8 cellular contexts compared by ENCODE assay signal in the genomic region with DNA sequence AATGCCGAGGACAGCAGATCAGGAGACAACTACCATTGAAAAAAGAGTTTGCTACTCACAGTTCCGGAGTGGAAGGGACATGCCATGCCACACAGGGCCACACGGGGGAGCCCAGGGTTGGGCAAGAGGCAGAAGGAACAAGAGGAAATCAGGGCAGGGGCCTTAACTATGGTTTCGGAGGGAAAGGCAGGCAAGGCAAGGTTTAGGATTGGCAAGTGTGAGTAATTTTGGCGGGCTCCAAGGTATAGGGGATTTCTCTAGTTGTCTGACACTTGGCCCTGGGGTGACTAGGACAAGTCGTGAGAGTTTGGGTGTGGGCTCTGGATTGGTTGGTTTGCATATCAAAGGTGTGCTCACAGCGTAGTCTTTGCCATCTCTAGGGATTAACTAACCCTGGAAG. TPM values are rescaled to one million over a fixed set of nuclear protein-coding genes. Genes with fewer than 3 reads are reported as not detected.
DNase-seq lines count a peak whose midpoint lies in the region; ATAC-seq and TF ChIP-seq lines count a peak whose summit lies in the region.

No MANE protein-coding gene starts in this region.

- DNase-seq in AG04449 (ENCODE audit: low read depth, low spot score) (no peak), GM23248 (peak; percentile 58), RKO (ENCODE audit: low spot score) (peak; percentile 51), head of caudate nucleus (peak in 41 of 42 donors; percentile 34 to 92 (median 75)), gastrocnemius medialis (no peak), NCI-H2081 treated with DMSO at 0.1 percent for 48 hours (lab: John Stamatoyannopoulos, UW) (no peak)
- peak; percentile 62 for DNase-seq in activated T-helper 9 cell treated with anti-CD3 and anti-CD28 coated beads, Interleukin-2, amount 50 U/mL, for 16 hours (ENCODE audit: low read depth)

- ATAC-seq in gastrocnemius medialis (no peak), HG03571 (IDR thresholded peaks at IDR 0.05; ENCODE audit: unreplicated experiment) (no peak)

- H4K20me1 ChIP-seq in GM23248 (ENCODE audit: insufficient read depth) = no peaks in the 10 kb centered on the region

- CTCF ChIA-PET in AG04449 (lab: Yijun Ruan, JAX) = interaction anchor here (1.0 to 7.4 kb wide), 4 partner anchors 9 to 538 kb away, joined by 3 to 113 read pairs (median 4); no protein-coding TSS in a partner anchor

- H3K4me3 ChIP-seq in AG04449 (ENCODE audit: low read depth, low read length) = no peak overlapping the region
- no peak overlapping the region for H3K4me3 ChIP-seq in GM23248
- no peak overlapping the region for H3K4me3 ChIP-seq in gastrocnemius medialis

- intact Hi-C loops in head of caudate nucleus (cut with DNase I) (loop anchor here (5.0 kb wide), 1 partner anchor 528 kb away; no protein-coding TSS in a partner anchor), gastrocnemius medialis (cut with DNase I; ENCODE audit: low total_unique reads) (loop anchor here (10.0 kb wide), 1 partner anchor 300 kb away; no protein-coding TSS in a partner anchor)

- TF ChIP-seq CTCF in AG04449 (IDR thresholded peaks at IDR 0.05; ENCODE audit: insufficient read depth, low read length, missing control alignments) = peak; percentile 80
- TF ChIP-seq CTCF in gastrocnemius medialis (IDR thresholded peaks at IDR 0.05 in 4 of 5, conservative IDR thresholded peaks at IDR 0.05 in 1 of 5) = peak in 4 of 5 experiments; percentile 31 to 61 (median 47)

- H3K4me1 ChIP-seq in GM23248 (ENCODE audit: insufficient read depth) (no peaks in the 10 kb centered on the region), gastrocnemius medialis (no peaks in the 10 kb centered on the region)

- H3K36me3 ChIP-seq in GM23248 (ENCODE audit: low read depth) (no peaks in the 10 kb centered on the region), gastrocnemius medialis (no peaks in the 10 kb centered on the region)

- no peaks in the 10 kb centered on the region for H3K27me3 ChIP-seq in GM23248 (replicated peaks; ENCODE audit: insufficient read depth)
- no peaks in the 10 kb centered on the region for H3K27me3 ChIP-seq in gastrocnemius medialis

- no peak for TF ChIP-seq POLR2A in gastrocnemius medialis (IDR thresholded peaks at IDR 0.05)

- H3K9me3 ChIP-seq in GM23248 (ENCODE audit: low read depth) = no peaks in the 10 kb centered on the region
- no peaks in the 10 kb centered on the region for H3K9me3 ChIP-seq in gastrocnemius medialis

- WGBS in GM23248 (ENCODE audit: low coverage in 1 of 2, low lambda C conversion rate in 2 of 2, missing lambda C conversion rate in 2 of 2), 2 experiments = 35 to 38% methylated on average over 7 of the region's 7 CpGs

- no peak overlapping the region for H3K27ac ChIP-seq in GM23248
- no peak overlapping the region for H3K27ac ChIP-seq in gastrocnemius medialis

- H3K9me2 ChIP-seq in GM23248 (ENCODE audit: insufficient read depth) = no peaks in the 10 kb centered on the region

- no peak overlapping the region for H3K4me2 ChIP-seq in GM23248 (ENCODE audit: unreplicated experiment)

- in situ Hi-C loops in GM23248 (cut with MboI) (loop anchor here (10.0 kb wide), 1 partner anchor 520 kb away; no protein-coding TSS in a partner anchor), gastrocnemius medialis (cut with MboI; ENCODE audit: low sequenced_read_pairs in 4 of 4) (loop anchor here in 3 of 4 donors (10.0 to 25.0 kb wide), 3 partner anchors 293 to 543 kb away; no protein-coding TSS in a partner anchor)

- H3F3A ChIP-seq in GM23248 (ENCODE audit: insufficient read depth) = no peaks in the 10 kb centered on the region

- H2AFZ ChIP-seq in GM23248 = no peak overlapping the region

- POLR2A ChIA-PET in AG04449 (lab: Yijun Ruan, JAX) = no interaction called here

- no peaks in the 10 kb centered on the region for H3K79me2 ChIP-seq in GM23248 (ENCODE audit: insufficient read depth)

- no peak overlapping the region for H3K9ac ChIP-seq in GM23248

RNA-seq across cellular contexts. Expression of a gene that starts 27.0 kb away (rescaled TPM):
- 0.11 TPM in 1 of 2 replicates, not detected in the other for total RNA-seq in GM23248 (2014; rRNA removed; shearing (Covaris generic))
- polyA plus RNA-seq in GM23248 (2016; fragmentation: Nextera tagmentation; extraction: Ambion mirVana) = 0.06 and 0.21 TPM in 2 replicates
- 1 to 10 TPM in 3 of 4 donors, under 1 TPM in 1; 0.76 to 4.1 (median 1.2) TPM for total RNA-seq in gastrocnemius medialis

RNA-seq across cellular contexts. Expression of a gene that starts 28.8 kb away (rescaled TPM):
- 0.11 TPM in 1 of 2 replicates, not detected in the other for total RNA-seq in GM23248 (2014; rRNA removed; shearing (Covaris generic))
- polyA plus RNA-seq in GM23248 (2016; fragmentation: Nextera tagmentation; extraction: Ambion mirVana) = not detected in 2 replicates
- total RNA-seq in gastrocnemius medialis = 1 to 10 TPM in 3 of 4 donors, under 1 TPM in 1; 0.63 to 5.9 (median 2.9) TPM

Comparison
In these comparisons a context has a peak if more than half of its experiments do, and no peak if none do; other contexts are left out.
1. DNase-seq: peak in GM23248 (single experiment), RKO (single experiment), activated T-helper 9 cell treated with anti-CD3 and anti-CD28 coated beads, Interleukin-2, amount 50 U/mL, for 16 hours (single experiment) and head of caudate nucleus (41 of 42); none in AG04449 (single experiment), gastrocnemius medialis (0 of 2) and NCI-H2081 treated with DMSO at 0.1 percent for 48 hours (single experiment).